In genomic region chr15:49421991-49422390, GRCh38 we compare ENCODE assay signal across 1 cellular context.
TF ChIP-seq lines count a peak whose summit lies in the region.

No MANE protein-coding gene starts in this region.

TF ChIP-seq in K562, 482 proteins besides CTCF, POLR2A, EP300 and RAD21 (continued from another document):
- TF ChIP-seq, protein P1, sequence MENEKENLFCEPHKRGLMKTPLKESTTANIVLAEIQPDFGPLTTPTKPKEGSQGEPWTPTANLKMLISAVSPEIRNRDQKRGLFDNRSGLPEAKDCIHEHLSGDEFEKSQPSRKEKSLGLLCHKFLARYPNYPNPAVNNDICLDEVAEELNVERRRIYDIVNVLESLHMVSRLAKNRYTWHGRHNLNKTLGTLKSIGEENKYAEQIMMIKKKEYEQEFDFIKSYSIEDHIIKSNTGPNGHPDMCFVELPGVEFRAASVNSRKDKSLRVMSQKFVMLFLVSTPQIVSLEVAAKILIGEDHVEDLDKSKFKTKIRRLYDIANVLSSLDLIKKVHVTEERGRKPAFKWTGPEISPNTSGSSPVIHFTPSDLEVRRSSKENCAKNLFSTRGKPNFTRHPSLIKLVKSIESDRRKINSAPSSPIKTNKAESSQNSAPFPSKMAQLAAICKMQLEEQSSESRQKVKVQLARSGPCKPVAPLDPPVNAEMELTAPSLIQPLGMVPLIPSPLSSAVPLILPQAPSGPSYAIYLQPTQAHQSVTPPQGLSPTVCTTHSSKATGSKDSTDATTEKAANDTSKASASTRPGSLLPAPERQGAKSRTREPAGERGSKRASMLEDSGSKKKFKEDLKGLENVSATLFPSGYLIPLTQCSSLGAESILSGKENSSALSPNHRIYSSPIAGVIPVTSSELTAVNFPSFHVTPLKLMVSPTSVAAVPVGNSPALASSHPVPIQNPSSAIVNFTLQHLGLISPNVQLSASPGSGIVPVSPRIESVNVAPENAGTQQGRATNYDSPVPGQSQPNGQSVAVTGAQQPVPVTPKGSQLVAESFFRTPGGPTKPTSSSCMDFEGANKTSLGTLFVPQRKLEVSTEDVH (IDR thresholded peaks at IDR 0.05; ENCODE audit: low read depth, partially characterized antibody): peak; percentile 71
- 0 out of 4 replicates have a peak, but pooled peaks of 1 of the 2 experiments have one; percentile 13 for TF ChIP-seq MNT (conservative IDR thresholded peaks at IDR 0.05)
- no peak for TF ChIP-seq GTF2B (IDR thresholded peaks at IDR 0.05; ENCODE audit: extremely low read depth, insufficient read length)
